13 cellular contexts compared by ENCODE assay signal in genomic region chr2:14220101-14220500, GRCh38.
"Had no signal": no experiment of that assay in that cellular context is flagged by ENCODE, and none has a peak within 500 bp of the region (broad histone marks: within the 10 kb centered on the region; RNA-seq: fewer than 3 reads in every experiment).

No MANE protein-coding gene starts in this region.

- H3K27ac ChIP-seq: ovary, right lobe of liver, suprapubic skin had no signal

- DNase-seq: activated CD4-positive, alpha-beta T cell treated with anti-CD3 and anti-CD28 coated beads, Interleukin-2, amount 50 U/mL, for 1 hour; activated CD8-positive, alpha-beta memory T cell treated with anti-CD3 and anti-CD28 coated beads for 24 hours; activated naive CD8-positive, alpha-beta T cell treated with anti-CD3 and anti-CD28 coated beads for 36 hours; amygdala; immature natural killer cell; left cardiac atrium; naive B cell; ovary; right lobe of liver had no signal

- ATAC-seq: activated CD4-positive, CD25-positive, alpha-beta regulatory T cell treated with anti-CD3 and anti-CD28 coated beads, Interleukin-2, amount 50 U/mL, for 24 hours; esophagus mucosa; left cardiac atrium; right lobe of liver had no signal

- H3K4me1 ChIP-seq: right lobe of liver, suprapubic skin had no signal

- H3K27me3 ChIP-seq: ovary, right lobe of liver, suprapubic skin had no signal

- H3K36me3 ChIP-seq: ovary, right lobe of liver, suprapubic skin had no signal

- H3K9me3 ChIP-seq: ovary, right lobe of liver, suprapubic skin had no signal

- H3K4me3 ChIP-seq: lung, ovary, right lobe of liver, suprapubic skin had no signal
